12 cellular contexts compared by ENCODE assay signal in the genomic region with DNA sequence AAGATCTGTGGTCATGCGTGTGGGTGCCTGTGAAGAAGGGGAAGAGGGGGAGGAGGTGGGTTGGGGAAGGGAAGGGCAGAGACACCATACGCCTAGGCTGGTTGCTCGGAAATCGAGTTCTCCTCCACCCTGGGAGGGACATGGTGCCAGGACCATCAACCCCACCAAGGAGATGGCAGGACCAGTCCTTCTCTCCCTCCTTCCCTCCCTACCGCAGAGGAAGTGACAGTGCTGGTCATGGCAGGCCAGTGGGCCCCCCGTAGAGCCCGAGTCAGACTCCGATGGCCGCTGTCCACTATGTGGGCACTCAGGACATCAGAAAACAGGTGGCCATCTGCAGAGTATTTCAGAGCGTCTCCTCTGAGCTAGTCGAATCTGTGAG.
"Had no signal": no experiment of that assay in that cellular context is flagged by ENCODE, and none has a peak within 500 bp of the region (broad histone marks: within the 10 kb centered on the region; RNA-seq: fewer than 3 reads in every experiment).

No MANE protein-coding gene starts in this region.

- H3K4me1 ChIP-seq: breast epithelium, foreskin keratinocyte, right lobe of liver had no signal

- H3K4me3 Mint-ChIP-seq: activated CD4-positive, alpha-beta T cell treated with anti-CD3 and anti-CD28 coated beads for 36 hours; activated CD8-positive, alpha-beta T cell treated with anti-CD3 and anti-CD28 coated beads for 36 hours; activated naive CD8-positive, alpha-beta T cell treated with anti-CD3 and anti-CD28 coated beads, Interleukin-2, amount 10 ng/mL, durations not matched to agents 7 days and 5 days; type B pancreatic cell had no signal

- H3K9me3 ChIP-seq: right lobe of liver had no signal

- H3K27ac Mint-ChIP-seq: activated CD4-positive, alpha-beta T cell treated with anti-CD3 and anti-CD28 coated beads for 36 hours; activated CD8-positive, alpha-beta T cell treated with anti-CD3 and anti-CD28 coated beads for 36 hours; activated naive CD8-positive, alpha-beta T cell treated with anti-CD3 and anti-CD28 coated beads, Interleukin-2, amount 10 ng/mL, durations not matched to agents 7 days and 5 days; type B pancreatic cell had no signal

- DNase-seq: activated CD4-positive, alpha-beta T cell treated with anti-CD3 and anti-CD28 coated beads for 36 hours; activated CD8-positive, alpha-beta T cell treated with anti-CD3 and anti-CD28 coated beads for 36 hours; activated naive CD8-positive, alpha-beta T cell treated with anti-CD3 and anti-CD28 coated beads, Interleukin-2, amount 10 ng/mL, durations not matched to agents 7 days and 5 days; activated T-cell treated with anti-CD3 and anti-CD28 coated beads for 4 hours; foreskin keratinocyte; left ventricle myocardium superior; right lobe of liver; SJCRH30; stimulated activated naive CD4-positive, alpha-beta T cell had no signal

- H3K4me1 Mint-ChIP-seq: activated CD4-positive, alpha-beta T cell treated with anti-CD3 and anti-CD28 coated beads for 36 hours; activated naive CD8-positive, alpha-beta T cell treated with anti-CD3 and anti-CD28 coated beads, Interleukin-2, amount 10 ng/mL, durations not matched to agents 7 days and 5 days had no signal

- H3K27me3 ChIP-seq: breast epithelium, foreskin keratinocyte, heart left ventricle, right lobe of liver had no signal

- H3K9me3 Mint-ChIP-seq: activated CD8-positive, alpha-beta T cell treated with anti-CD3 and anti-CD28 coated beads for 36 hours; type B pancreatic cell had no signal

- ATAC-seq: activated CD4-positive, alpha-beta T cell treated with anti-CD3 and anti-CD28 coated beads for 36 hours; activated CD8-positive, alpha-beta T cell treated with anti-CD3 and anti-CD28 coated beads for 36 hours; foreskin keratinocyte; heart left ventricle; left ventricle myocardium superior; right lobe of liver had no signal

- H3K4me3 ChIP-seq: breast epithelium, heart left ventricle, right lobe of liver, SJCRH30 had no signal

- H3K27ac ChIP-seq: breast epithelium, foreskin keratinocyte, heart left ventricle, right lobe of liver, SJCRH30 had no signal

- H3K36me3 Mint-ChIP-seq: activated naive CD8-positive, alpha-beta T cell treated with anti-CD3 and anti-CD28 coated beads, Interleukin-2, amount 10 ng/mL, durations not matched to agents 7 days and 5 days; type B pancreatic cell had no signal

- H3K27me3 Mint-ChIP-seq: activated CD4-positive, alpha-beta T cell treated with anti-CD3 and anti-CD28 coated beads for 36 hours; activated CD8-positive, alpha-beta T cell treated with anti-CD3 and anti-CD28 coated beads for 36 hours; activated naive CD8-positive, alpha-beta T cell treated with anti-CD3 and anti-CD28 coated beads, Interleukin-2, amount 10 ng/mL, durations not matched to agents 7 days and 5 days had no signal

- H3K36me3 ChIP-seq: breast epithelium, heart left ventricle, right lobe of liver, SJCRH30 had no signal
